23 cellular contexts compared by ENCODE assay signal in the genomic region with DNA sequence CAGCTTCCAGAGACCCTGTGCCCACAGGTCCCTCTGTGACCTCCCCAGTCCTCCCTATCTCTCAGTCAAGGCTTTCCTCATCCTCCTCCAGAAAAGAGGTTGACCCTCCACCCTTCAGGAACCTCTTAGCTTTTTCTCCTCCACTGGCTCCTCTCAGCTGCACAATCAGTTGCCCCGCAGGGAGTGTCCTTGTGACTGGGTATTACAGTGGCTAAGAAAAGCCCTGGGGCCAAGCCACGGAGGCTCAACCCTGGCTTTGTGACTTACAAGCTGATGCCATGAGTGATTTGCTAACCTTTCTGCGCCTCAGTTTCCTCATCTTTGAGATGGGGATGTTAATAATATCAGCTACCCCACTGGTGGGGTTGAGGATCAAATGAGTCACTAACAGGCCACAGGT.
"Had no signal": no experiment of that assay in that cellular context is flagged by ENCODE, and none has a peak within 500 bp of the region (broad histone marks: within the 10 kb centered on the region; RNA-seq: fewer than 3 reads in every experiment).

No MANE protein-coding gene starts in this region.

- H3K4me1 ChIP-seq: breast epithelium had no signal

- DNase-seq: activated CD4-positive, alpha-beta T cell treated with anti-CD3 and anti-CD28 coated beads for 4 hours; activated CD8-positive, alpha-beta memory T cell treated with anti-CD3 and anti-CD28 coated beads, Interleukin-2, amount 50 U/mL, for 4 hours; activated CD8-positive, alpha-beta T cell treated with anti-CD3 and anti-CD28 coated beads for 36 hours; activated effector memory CD4-positive, alpha-beta T cell treated with Interleukin-2 at 50 U/mL for 16 hours; activated naive CD4-positive, alpha-beta T cell; aorta; caudate nucleus; Karpas-422; NCI-H1048; NCI-H146; NCI-H187 treated with DMSO at 0.1 percent for 48 hours; NCI-H2081 treated with DMSO at 0.1 percent for 48 hours; NCI-H2171 treated with DMSO at 0.1 percent for 48 hours; NCI-H345; NCI-H510A; PC-3; SHP77 treated with DMSO at 0.1 percent for 48 hours; T-cell; T-helper 2 cell; T1000 had no signal

- H3K9me3 ChIP-seq: breast epithelium had no signal

- H3K4me3 ChIP-seq: breast epithelium, K562 had no signal

- H3K27ac ChIP-seq: breast epithelium, VCaP had no signal

- H3K36me3 ChIP-seq: breast epithelium had no signal

- H3K27me3 ChIP-seq: breast epithelium had no signal
